Comparison of ENCODE assay signal across 1 cellular context in genomic region chr6:88807622-88808021, GRCh38.
TF ChIP-seq lines count a peak whose summit lies in the region.

No MANE protein-coding gene starts in this region.

TF ChIP-seq in K562, 482 proteins besides CTCF, POLR2A, EP300 and RAD21 (continued from another document):
- TF ChIP-seq PKNOX1 (IDR thresholded peaks at IDR 0.05) (peak; percentile 48; the same call in 1 of the 2 replicates), ZNF280A (IDR thresholded peaks at IDR 0.05; ENCODE audit: low read depth, partially characterized antibody) (peak; percentile 66), FOXJ2 (tag; IDR thresholded peaks at IDR 0.05) (no peak), ZNF143 (CRISPR knock-in tag; IDR thresholded peaks at IDR 0.05) (no peak), STAG1 (CRISPR knock-in tag; IDR thresholded peaks at IDR 0.05; ENCODE audit: borderline replicate concordance) (no peak), HDAC3 (IDR thresholded peaks at IDR 0.05; ENCODE audit: borderline replicate concordance, partially characterized antibody) (no peak), CTBP1 (IDR thresholded peaks at IDR 0.05; ENCODE audit: borderline replicate concordance) (no peak), ZKSCAN8 (CRISPR knock-in tag; IDR thresholded peaks at IDR 0.05) (no peak), KAT2B (IDR thresholded peaks at IDR 0.05; ENCODE audit: low read depth, low read length) (no peak), RBM39 (optimal IDR thresholded peaks at IDR 0.05; ENCODE audit: low read depth, low read length) (no peak), ELK1 (CRISPR knock-in tag; IDR thresholded peaks at IDR 0.05) (no peak)
